9 cellular contexts compared by ENCODE assay signal in genomic region chr22:42299586-42300285, GRCh38.
DNase-seq lines count a peak whose midpoint lies in the region; ATAC-seq, FAIRE-seq and TF ChIP-seq lines count a peak whose summit lies in the region.
"Had no signal": no experiment of that assay in that cellular context is flagged by ENCODE, and none has a peak within 500 bp of the region (broad histone marks: within the 10 kb centered on the region; RNA-seq: fewer than 3 reads in every experiment).

No MANE protein-coding gene starts in this region.

- ATAC-seq in HG03280 (IDR thresholded peaks at IDR 0.05; ENCODE audit: unreplicated experiment) (no peak), GM21786 (IDR thresholded peaks at IDR 0.05; ENCODE audit: unreplicated experiment) (no peak)

- POLR2A ChIA-PET in HEK293 (lab: Yijun Ruan, JAX): interaction anchor here (0.6 kb wide), 1 partner anchor 65 kb away, joined by 4 read pairs; no protein-coding TSS in a partner anchor

- FAIRE-seq in urothelium cell line (lab: Jason Lieb, UNC): no peak
- FAIRE-seq: colon had no signal

- peaks cover 5% of the 10 kb centered on the region for H3K4me1 ChIP-seq in HEK293 (ENCODE audit: control insufficient read depth, insufficient read depth, low read length)

- TF ChIP-seq CTCF in HEK293 (tag by site-specific recombination; IDR thresholded peaks at IDR 0.05): no peak

- DNase-seq in T-helper 22 cell (ENCODE audit: low read depth) (peak; percentile 56), urothelium cell line (ENCODE audit: low spot score) (no peak), cortex of kidney (lab: John Stamatoyannopoulos, UW) (no peak)
- peak; percentile 49 for DNase-seq in effector CD8-positive, alpha-beta T cell (lab: John Stamatoyannopoulos, UW)
- DNase-seq in stimulated activated CD4-positive, alpha-beta T cell treated with anti-CD3 and anti-CD28 coated beads, Interleukin-15, amount 100 ng/mL, for 24 hours: peak; percentile 66

- CTCF ChIA-PET in HEK293 (lab: Yijun Ruan, JAX): no interaction called here

- no peak overlapping the region for H3K27ac ChIP-seq in HEK293 (ENCODE audit: extremely low read depth, low read depth, low read length)

- H3K36me3 ChIP-seq in HEK293 (ENCODE audit: control insufficient read depth in 2 of 2, insufficient read depth in 1 of 2, low read length in 2 of 2): no peaks in the 10 kb centered on the region

- no peak overlapping the region for H3K4me3 ChIP-seq in HEK293 (ENCODE audit: low read depth, low read length)

- no peaks in the 10 kb centered on the region for H3K9me3 ChIP-seq in HEK293 (ENCODE audit: control insufficient read depth, insufficient read depth, low read depth, low read length)

TF ChIP-seq in HEK293, 187 proteins besides CTCF, POLR2A, EP300 and RAD21:
- no peak for TF ChIP-seq ZNF561 (tag by site-specific recombination; IDR thresholded peaks at IDR 0.05; ENCODE audit: borderline replicate concordance)
- TF ChIP-seq ZNF585B (tag by site-specific recombination; IDR thresholded peaks at IDR 0.05): no peak
- no peak for TF ChIP-seq ZNF549 (tag by site-specific recombination; IDR thresholded peaks at IDR 0.05)
- no peak for TF ChIP-seq SCRT2 (tag by site-specific recombination; IDR thresholded peaks at IDR 0.05)
- no peak for TF ChIP-seq ZNF560 (tag by site-specific recombination; IDR thresholded peaks at IDR 0.05; ENCODE audit: borderline replicate concordance)
- TF ChIP-seq ZNF707 (tag by site-specific recombination; IDR thresholded peaks at IDR 0.05): peak; percentile 59; the same call in 1 of the 2 replicates
- no peak for TF ChIP-seq ZNF521 (tag by site-specific recombination; IDR thresholded peaks at IDR 0.05)
- TF ChIP-seq ZNF24 (tag by site-specific recombination; IDR thresholded peaks at IDR 0.05): no peak
- TF ChIP-seq ZNF639 (tag by site-specific recombination; IDR thresholded peaks at IDR 0.05): no peak
- TF ChIP-seq OVOL3 (tag by site-specific recombination; IDR thresholded peaks at IDR 0.05): no peak
- no peak for TF ChIP-seq PBX3 (CRISPR knock-in tag; IDR thresholded peaks at IDR 0.05)
- TF ChIP-seq YY1 (tag by site-specific recombination; IDR thresholded peaks at IDR 0.05): no peak
- no peak for TF ChIP-seq ZNF596 (tag by site-specific recombination; IDR thresholded peaks at IDR 0.05)
- TF ChIP-seq GLI2 (tag by site-specific recombination; IDR thresholded peaks at IDR 0.05; ENCODE audit: borderline replicate concordance, low read depth): no peak
- no peak for TF ChIP-seq ZNF426 (tag by site-specific recombination; IDR thresholded peaks at IDR 0.05)
- no peak for TF ChIP-seq ZBTB21 (tag by site-specific recombination; IDR thresholded peaks at IDR 0.05)
- no peak for TF ChIP-seq PRDM1 (tag by site-specific recombination; IDR thresholded peaks at IDR 0.05)
- no peak for TF ChIP-seq ZNF514 (tag by site-specific recombination; IDR thresholded peaks at IDR 0.05)
- TF ChIP-seq ZNF398 (tag by site-specific recombination; IDR thresholded peaks at IDR 0.05): peak; percentile 54
- no peak for TF ChIP-seq ZNF18 (tag by site-specific recombination; IDR thresholded peaks at IDR 0.05)
- no peak for TF ChIP-seq ZFP37 (tag by site-specific recombination; IDR thresholded peaks at IDR 0.05)
- TF ChIP-seq KLF9 (tag by site-specific recombination; IDR thresholded peaks at IDR 0.05; ENCODE audit: low read depth): no peak
- TF ChIP-seq INSM2 (tag by site-specific recombination; IDR thresholded peaks at IDR 0.05): no peak
- no peak for TF ChIP-seq ZNF248 (tag by site-specific recombination; IDR thresholded peaks at IDR 0.05)
- no peak for TF ChIP-seq KLF1 (tag by site-specific recombination; IDR thresholded peaks at IDR 0.05)
- no peak for TF ChIP-seq ZNF610 (tag by site-specific recombination; IDR thresholded peaks at IDR 0.05; ENCODE audit: borderline replicate concordance)
- TF ChIP-seq ZNF394 (tag by site-specific recombination; IDR thresholded peaks at IDR 0.05; ENCODE audit: borderline replicate concordance): peak; percentile 75; the same call in 1 of the 2 replicates
- TF ChIP-seq TCF7L2 (IDR thresholded peaks at IDR 0.05; ENCODE audit: borderline replicate concordance, low read depth, low read length): peak; percentile 90
- TF ChIP-seq ZNF704 (tag by site-specific recombination; IDR thresholded peaks at IDR 0.05): no peak
- TF ChIP-seq ZNF2 (tag by site-specific recombination; IDR thresholded peaks at IDR 0.05): no peak
- no peak for TF ChIP-seq GLI4 (tag by site-specific recombination; IDR thresholded peaks at IDR 0.05)
- TF ChIP-seq TRIM28 (IDR thresholded peaks at IDR 0.05; ENCODE audit: borderline replicate concordance, low read length): no peak
- TF ChIP-seq ZNF157 (tag by site-specific recombination; IDR thresholded peaks at IDR 0.05): no peak

Comparison
In these comparisons a context has a peak if more than half of its experiments do, and no peak if none do; other contexts are left out.
1. DNase-seq: peak in T-helper 22 cell (single experiment), effector CD8-positive, alpha-beta T cell (single experiment) and stimulated activated CD4-positive, alpha-beta T cell treated with anti-CD3 and anti-CD28 coated beads, Interleukin-15, amount 100 ng/mL, for 24 hours (single experiment); none in urothelium cell line (single experiment) and cortex of kidney (single experiment).